Comparison of ENCODE assay signal across 2 cellular contexts in the genomic region with DNA sequence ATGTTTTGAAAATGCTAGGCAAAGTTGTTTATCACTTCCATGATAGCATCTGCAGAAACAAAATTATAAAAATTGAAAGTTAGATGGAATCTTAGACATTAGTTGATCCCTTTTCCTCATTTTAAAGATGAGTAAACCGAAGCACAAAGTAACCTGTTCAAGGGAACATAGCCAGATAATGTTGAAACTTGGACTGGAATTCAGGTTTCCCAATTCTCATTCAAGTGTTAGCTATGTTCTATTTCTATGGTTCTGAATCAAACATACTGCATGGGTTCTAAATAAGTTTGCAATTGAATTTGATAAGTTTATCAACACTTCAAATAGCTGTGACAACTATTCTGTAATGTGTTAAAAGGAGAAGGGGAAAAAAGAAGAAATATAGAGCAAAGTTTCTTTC.
TF ChIP-seq lines count a peak whose summit lies in the region.

No MANE protein-coding gene starts in this region.

TF ChIP-seq in liver, 16 proteins besides CTCF, POLR2A, EP300 and RAD21:
- peak; percentile 20 to 53 for TF ChIP-seq RXRA (IDR thresholded peaks at IDR 0.05)
- no peak for TF ChIP-seq FOXA1 (IDR thresholded peaks at IDR 0.05)
- TF ChIP-seq HNF4A (conservative IDR thresholded peaks at IDR 0.05): peak; percentile 86 to 88

TF ChIP-seq in HepG2, 621 proteins besides CTCF, POLR2A, EP300 and RAD21 (continued from another document):
- TF ChIP-seq, protein P1, sequence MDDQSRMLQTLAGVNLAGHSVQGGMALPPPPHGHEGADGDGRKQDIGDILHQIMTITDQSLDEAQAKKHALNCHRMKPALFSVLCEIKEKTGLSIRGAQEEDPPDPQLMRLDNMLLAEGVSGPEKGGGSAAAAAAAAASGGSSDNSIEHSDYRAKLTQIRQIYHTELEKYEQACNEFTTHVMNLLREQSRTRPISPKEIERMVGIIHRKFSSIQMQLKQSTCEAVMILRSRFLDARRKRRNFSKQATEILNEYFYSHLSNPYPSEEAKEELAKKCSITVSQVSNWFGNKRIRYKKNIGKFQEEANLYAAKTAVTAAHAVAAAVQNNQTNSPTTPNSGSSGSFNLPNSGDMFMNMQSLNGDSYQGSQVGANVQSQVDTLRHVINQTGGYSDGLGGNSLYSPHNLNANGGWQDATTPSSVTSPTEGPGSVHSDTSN (CRISPR knock-in tag; IDR thresholded peaks at IDR 0.05; ENCODE audit: borderline replicate concordance): no peak
- TF ChIP-seq HOXA3 (CRISPR knock-in tag; IDR thresholded peaks at IDR 0.05) (no peak), ZNF788 (CRISPR knock-in tag; IDR thresholded peaks at IDR 0.05; ENCODE audit: borderline replicate concordance) (no peak), ZNF644 (CRISPR knock-in tag; IDR thresholded peaks at IDR 0.05; ENCODE audit: low read depth) (no peak)
